Comparison of ENCODE assay signal across 8 cellular contexts in genomic region chr4:10116625-10117423, GRCh38. TPM values are rescaled to one million over a fixed set of nuclear protein-coding genes. Genes with fewer than 3 reads are reported as not detected.
DNase-seq lines count a peak whose midpoint lies in the region; ATAC-seq, FAIRE-seq and TF ChIP-seq lines count a peak whose summit lies in the region.

WDR1 (minus strand) TSS chr4:10116799; CDS start chr4:10116666, 133 bp downstream.

- peak within 1 kb of the TSS; percentile 98 for H3K27ac Mint-ChIP-seq in T-cell

- intact Hi-C loops in cardiac septum (cut with DNase I) (loop anchor here (2.0 kb wide), 2 partner anchors 20 to 98 kb away; no protein-coding TSS in a partner anchor), transverse colon (cut with DNase I; ENCODE audit: low total_unique reads) (no loop called here)

- peaks cover 42 to 72% (median 50%) of the 10 kb centered on the region in 4 donors for H3K4me1 ChIP-seq in transverse colon

- in situ Hi-C loops in transverse colon (cut with MboI; ENCODE audit: low pct_ligation_motif_present in 1 of 4, low pct_unique_long_range_greater_than_20kb in 1 of 4, low sequenced_read_pairs in 3 of 4): no loop called here

- no peaks in the 10 kb centered on the region for H3K9me3 Mint-ChIP-seq in T-cell

- DNase-seq in GM12892 (ENCODE audit: insufficient read length) (peak; percentile 93), NCI-H1436 (lab: John Stamatoyannopoulos, UW) (peak; percentile 63), T-cell (peak; percentile 76 to 98 (median 88)), cardiac septum (ENCODE audit: low spot score) (peak; percentile 99), pons (ENCODE audit: low spot score) (peak; percentile 91), transverse colon (peak; percentile 97)

- H3K27ac ChIP-seq in adipose tissue (ENCODE audit: low read depth, low read length): peak within 1 kb of the TSS; percentile 99
- H3K27ac ChIP-seq in transverse colon: peak within 1 kb of the TSS; percentile 96 to 99 (median 98)

- 0 to 1% (median 1%) methylated on average over 76 to 90 of the region's 90 CpGs for WGBS in adipose tissue, 3 donors
- 0% methylated on average over 6 to 27 of the region's 90 CpGs for WGBS in transverse colon (ENCODE audit: low coverage in 1 of 2), 2 donors

- H3K36me3 Mint-ChIP-seq in T-cell: peaks cover 28% of the 10 kb centered on the region

- TF ChIP-seq POLR2A in GM12892 (IDR thresholded peaks at IDR 0.05; ENCODE audit: low read depth, low read length): peak; percentile 98
- peak; percentile 99 for TF ChIP-seq POLR2A in transverse colon (IDR thresholded peaks at IDR 0.05)

- H3K27me3 ChIP-seq in transverse colon: no peaks in the 10 kb centered on the region

- H3K27me3 Mint-ChIP-seq in T-cell: no peaks in the 10 kb centered on the region

- H3K4me3 Mint-ChIP-seq in T-cell: peak within 1 kb of the TSS; percentile 87 to 97 (median 90)

- FAIRE-seq in GM12892 (lab: Jason Lieb, UNC): peak; percentile 94

- CTCF ChIA-PET in T-cell (lab: Charles Lee): interaction anchor here (0.6 to 1.5 kb wide), 8 partner anchors 10 to 344 kb away, joined by 3 to 11 read pairs (median 4); no protein-coding TSS in a partner anchor

- no peak for TF ChIP-seq CTCF in transverse colon (IDR thresholded peaks at IDR 0.05)

- ATAC-seq in HG02798 (IDR thresholded peaks at IDR 0.05; ENCODE audit: poor library complexity, unreplicated experiment) (peak; percentile 93), T-cell (replicated peaks in 1 of 4) (peak; percentile 79 to 81 (median 80))

- peaks cover 66 to 85% (median 74%) of the 10 kb centered on the region in 3 donors for H3K4me1 Mint-ChIP-seq in T-cell

- TF ChIP-seq EP300 in transverse colon (IDR thresholded peaks at IDR 0.05; ENCODE audit: low read depth): peak; percentile 12

- no peaks in the 10 kb centered on the region for H3K9me3 ChIP-seq in transverse colon

- POLR2A ChIA-PET in T-cell (lab: Charles Lee): interaction anchor here (0.6 to 2.3 kb wide), 26 partner anchors 9 to 427 kb away, joined by 3 to 23 read pairs (median 4); partner anchors contain the start of gene ZNF518B (in 1 of the 2)

- H3K4me3 ChIP-seq in transverse colon: peak within 1 kb of the TSS; percentile 69 to 93 (median 81)

- H3K36me3 ChIP-seq in transverse colon: peaks cover 0 to 22% (median 2%) of the 10 kb centered on the region in 4 donors

RNA-seq across cellular contexts. Expression of gene WDR1, which starts in this region (rescaled TPM):
- 137 TPM for polyA plus RNA-seq in GM12892 (2012; ENCODE audit: missing spikeins)
- 100 to 1,000 TPM; 268 to 308 (median 304) TPM for total RNA-seq in T-cell
- 100 to 1,000 TPM in 1 of 3 donors, 10 to 100 TPM in 2; 52.1 to 153 (median 90.1) TPM for polyA plus RNA-seq in adipose tissue
- total RNA-seq in cardiac septum: 245 TPM
- 100 to 1,000 TPM; 196 to 268 (median 246) TPM for total RNA-seq in transverse colon

Comparison
In these comparisons a context has a peak if more than half of its experiments do, and no peak if none do; other contexts are left out.
1. Peak in every context shown above with its lines: DNase-seq, ATAC-seq, H3K4me3 ChIP-seq and H3K27ac ChIP-seq.